8 cellular contexts compared by ENCODE assay signal in the genomic region with DNA sequence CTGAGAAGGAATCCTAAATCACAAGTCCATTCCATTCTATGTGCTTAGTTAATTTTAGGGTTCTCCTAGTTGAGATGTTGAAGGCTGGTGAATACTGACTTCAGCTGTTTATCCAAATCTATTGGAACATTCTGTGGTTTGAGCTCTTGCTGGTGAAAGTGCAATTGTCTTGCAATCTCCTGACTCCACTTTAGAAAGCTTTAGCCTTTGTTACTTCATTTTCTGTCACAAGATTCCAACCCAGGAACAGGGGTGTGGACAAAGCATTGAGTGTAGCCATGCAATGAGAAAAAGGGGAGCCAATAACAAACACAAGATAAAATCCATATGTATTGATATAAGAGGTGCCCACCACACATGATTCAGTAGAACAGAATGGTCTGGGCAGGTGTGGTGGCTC. TPM values are rescaled to one million over a fixed set of nuclear protein-coding genes. Genes with fewer than 3 reads are reported as not detected.
"Had no signal": no experiment of that assay in that cellular context is flagged by ENCODE, and none has a peak within 500 bp of the region (broad histone marks: within the 10 kb centered on the region; RNA-seq: fewer than 3 reads in every experiment).

No MANE protein-coding gene starts in this region.

- H3K4me3 ChIP-seq: GM23338, K562 had no signal

- H3K4me3 Mint-ChIP-seq: GM23338, H9 had no signal

- H3K27ac Mint-ChIP-seq: GM23338, H9 had no signal

- H3K4me1 Mint-ChIP-seq: GM23338, H9 had no signal

- DNase-seq: H9, HCEC 1CT, IMR-90, KG1 had no signal

- ATAC-seq: GM23338, K562 had no signal

RNA-seq across cellular contexts. Expression of gene CEACAM21, which starts 15.0 kb away (rescaled TPM):
- total RNA-seq: GM23338, H1, H9, HT-29, IMR-90 had no signal
- polyA plus RNA-seq: GM23338, H1, IMR-90 had no signal

RNA-seq across cellular contexts. Expression of gene CEACAM4, which starts 35.9 kb away (rescaled TPM):
- total RNA-seq: GM23338, H1, H9, HT-29, IMR-90, K562 had no signal
- polyA plus RNA-seq: GM23338, H1, IMR-90, K562 had no signal
